In genomic region chr14:99777956-99778355, GRCh38 we compare ENCODE assay signal across 24 cellular contexts. TPM values are rescaled to one million over a fixed set of nuclear protein-coding genes. Genes with fewer than 3 reads are reported as not detected.
A peak's percentile ranks its signal among the peaks of the same experiment; 100 is the strongest.
DNase-seq lines count a peak whose midpoint lies in the region; ATAC-seq, FAIRE-seq and TF ChIP-seq lines count a peak whose summit lies in the region.
"Had no signal": no experiment of that assay in that cellular context is flagged by ENCODE, and none has a peak within 500 bp of the region (broad histone marks: within the 10 kb centered on the region; RNA-seq: fewer than 3 reads in every experiment).

No MANE protein-coding gene starts in this region.

- no peak overlapping the region for H3K9ac ChIP-seq in endothelial cell of umbilical vein (replicated peaks; ENCODE audit: extremely low read depth, insufficient read depth, low read length)
- H3K9ac ChIP-seq: GM23248 had no signal

- no peaks in the 10 kb centered on the region for H4K20me1 ChIP-seq in endothelial cell of umbilical vein (replicated peaks; ENCODE audit: control insufficient read depth, extremely low read depth, insufficient read depth, low read length)

- H3K27me3 Mint-ChIP-seq in activated CD8-positive, alpha-beta memory T cell treated with anti-CD3 and anti-CD28 coated beads, Interleukin-2, amount 10 ng/mL, durations not matched to agents 7 days and 5 days = peaks cover 46% of the 10 kb centered on the region
- H3K27me3 Mint-ChIP-seq in T-helper 17 cell = peaks cover 52% of the 10 kb centered on the region
- peaks cover 8% of the 10 kb centered on the region for H3K27me3 Mint-ChIP-seq in type B pancreatic cell

- H3K4me3 ChIP-seq in endothelial cell of umbilical vein (replicated peaks in 1 of 3; ENCODE audit: insufficient read depth in 1 of 3, low read depth in 1 of 3, low read length in 3 of 3) (no peak overlapping the region), sigmoid colon (no peak overlapping the region)
- H3K4me3 ChIP-seq: GM12878, GM23248 had no signal

- intact Hi-C loops in endothelial cell of umbilical vein (cut with micrococcal nuclease) (no loop called here), sigmoid colon (cut with DNase I) (no loop called here)

- dilution Hi-C loops in endothelial cell of umbilical vein (cut with MboI; ENCODE audit: extremely low pct_ligation_motif_present, low sequenced_read_pairs) = no loop called here

- DNase-seq in activated CD8-positive, alpha-beta memory T cell treated with anti-CD3 and anti-CD28 coated beads for 24 hours = peak; percentile 4
- no peak for DNase-seq in activated CD8-positive, alpha-beta memory T cell treated with anti-CD3 and anti-CD28 coated beads, Interleukin-2, amount 10 ng/mL, durations not matched to agents 7 days and 5 days
- DNase-seq in HCEC 1CT (peak; percentile 56), endothelial cell of umbilical vein (ENCODE audit: low read depth, low spot score) (no peak), sigmoid colon (no peak), T-helper 17 cell (no peak), type B pancreatic cell (ENCODE audit: extremely low spot score, unreplicated experiment) (no peak)
- no peak for DNase-seq in activated naive CD4-positive, alpha-beta T cell (lab: John Stamatoyannopoulos, UW)
- DNase-seq: ACHN; C1 segment of cervical spinal cord; Calu3; CD4-positive, alpha-beta memory T cell; COR-L47; DMS53; DMS79 treated with DMSO at 0.1 percent for 48 hours; GDM1; GM23248; H7 had no signal

- H3K9me1 ChIP-seq in endothelial cell of umbilical vein (replicated peaks; ENCODE audit: control insufficient read depth, extremely low read depth, insufficient read depth, low read length) = no peaks in the 10 kb centered on the region

- H3K9me3 ChIP-seq in endothelial cell of umbilical vein (replicated peaks; ENCODE audit: control insufficient read depth, insufficient read depth, low read length) (no peaks in the 10 kb centered on the region), sigmoid colon (no peaks in the 10 kb centered on the region), T-helper 17 cell (ENCODE audit: control insufficient read depth, low read length, poor library complexity, severe bottlenecking) (no peaks in the 10 kb centered on the region)

- FAIRE-seq in endothelial cell of umbilical vein (lab: Jason Lieb, UNC) = peak; percentile 18
- FAIRE-seq: A204.1, GM12878, GM19239, H1 had no signal

- no peaks in the 10 kb centered on the region for H3K36me3 Mint-ChIP-seq in activated CD8-positive, alpha-beta memory T cell treated with anti-CD3 and anti-CD28 coated beads, Interleukin-2, amount 10 ng/mL, durations not matched to agents 7 days and 5 days
- peaks cover 3% of the 10 kb centered on the region for H3K36me3 Mint-ChIP-seq in T-helper 17 cell (ENCODE audit: low read depth)
- H3K36me3 Mint-ChIP-seq in type B pancreatic cell = no peaks in the 10 kb centered on the region
- H3K36me3 Mint-ChIP-seq: CD4-positive, alpha-beta memory T cell had no signal

- CTCF ChIA-PET in activated CD8-positive, alpha-beta memory T cell treated with anti-CD3 and anti-CD28 coated beads, Interleukin-2, amount 10 ng/mL, durations not matched to agents 7 days and 5 days (lab: Charles Lee) = interaction anchor here (1.2 to 1.4 kb wide), 2 partner anchors 19 to 169 kb away, joined by 3 to 4 read pairs; no protein-coding TSS in a partner anchor
- CTCF ChIA-PET in endothelial cell of umbilical vein (lab: Charles Lee) = interaction anchor here (2.8 kb wide), 1 partner anchor 14 kb away, joined by 10 read pairs; no protein-coding TSS in a partner anchor

- no peak for TF ChIP-seq POLR2A in endothelial cell of umbilical vein (IDR thresholded peaks at IDR 0.05; ENCODE audit: low read depth, low read length)
- TF ChIP-seq POLR2A in sigmoid colon (IDR thresholded peaks at IDR 0.05) = no peak

- no peaks in the 10 kb centered on the region for H3K36me3 ChIP-seq in endothelial cell of umbilical vein (ENCODE audit: control insufficient read depth in 2 of 2, extremely low read depth in 1 of 2, insufficient read depth in 2 of 2, low read length in 2 of 2)
- H3K36me3 ChIP-seq in sigmoid colon = no peaks in the 10 kb centered on the region

- WGBS in sigmoid colon, 2 donors = 76 to 88% methylated on average over 2 of the region's 2 CpGs

- no peak overlapping the region for H3K4me3 Mint-ChIP-seq in activated CD8-positive, alpha-beta memory T cell treated with anti-CD3 and anti-CD28 coated beads, Interleukin-2, amount 10 ng/mL, durations not matched to agents 7 days and 5 days
- H3K4me3 Mint-ChIP-seq in T-helper 17 cell = no peak overlapping the region
- no peak overlapping the region for H3K4me3 Mint-ChIP-seq in type B pancreatic cell
- H3K4me3 Mint-ChIP-seq: CD4-positive, alpha-beta memory T cell had no signal

- no peak overlapping the region for H3K4me2 ChIP-seq in endothelial cell of umbilical vein (ENCODE audit: insufficient read depth, low read length)

- POLR2A ChIA-PET in endothelial cell of umbilical vein (lab: Charles Lee) = no interaction called here

- no peaks in the 10 kb centered on the region for H3K79me2 ChIP-seq in endothelial cell of umbilical vein (ENCODE audit: control insufficient read depth, insufficient read depth, low read length)

- H2AFZ ChIP-seq in endothelial cell of umbilical vein (ENCODE audit: low read depth, low read length) = no peak overlapping the region
- H2AFZ ChIP-seq: GM23248 had no signal

- TF ChIP-seq EP300 in sigmoid colon (IDR thresholded peaks at IDR 0.05) = no peak

- no peaks in the 10 kb centered on the region for H3K9me3 Mint-ChIP-seq in activated CD8-positive, alpha-beta memory T cell treated with anti-CD3 and anti-CD28 coated beads, Interleukin-2, amount 10 ng/mL, durations not matched to agents 7 days and 5 days (ENCODE audit: low read depth)
- H3K9me3 Mint-ChIP-seq in type B pancreatic cell = peaks cover 6% of the 10 kb centered on the region

- H3K4me1 Mint-ChIP-seq in activated CD8-positive, alpha-beta memory T cell treated with anti-CD3 and anti-CD28 coated beads, Interleukin-2, amount 10 ng/mL, durations not matched to agents 7 days and 5 days = no peaks in the 10 kb centered on the region
- H3K4me1 Mint-ChIP-seq in T-helper 17 cell (no peaks in the 10 kb centered on the region), type B pancreatic cell (ENCODE audit: unreplicated experiment) (peaks cover 29% of the 10 kb centered on the region)
- H3K4me1 Mint-ChIP-seq: CD4-positive, alpha-beta memory T cell had no signal

- H3K4me1 ChIP-seq in endothelial cell of umbilical vein (ENCODE audit: control insufficient read depth, extremely low read depth, insufficient read depth, low read length) = no peaks in the 10 kb centered on the region
- H3K4me1 ChIP-seq in sigmoid colon = peaks cover 0 to 31% (median 26%) of the 10 kb centered on the region in 4 donors

- no peaks in the 10 kb centered on the region for H3K27me3 ChIP-seq in endothelial cell of umbilical vein (ENCODE audit: control insufficient read depth in 2 of 2, insufficient read depth in 2 of 2, low read length in 2 of 2)
- no peaks in the 10 kb centered on the region for H3K27me3 ChIP-seq in sigmoid colon

- BruUV-seq in endothelial cell of umbilical vein (replicated peaks; lab: Mats Ljungman, UMichigan) = no TSS peak

- TF ChIP-seq CTCF in endothelial cell of umbilical vein (IDR thresholded peaks at IDR 0.05; ENCODE audit: extremely low read depth in 1 of 2, insufficient read depth in 1 of 2, low read depth in 1 of 2, low read length in 2 of 2) (no peak), sigmoid colon (IDR thresholded peaks at IDR 0.05) (no peak), type B pancreatic cell (conservative IDR thresholded peaks at IDR 0.05) (no peak)

- no peak for ATAC-seq in activated CD8-positive, alpha-beta memory T cell treated with anti-CD3 and anti-CD28 coated beads, Interleukin-2, amount 10 ng/mL, durations not matched to agents 7 days and 5 days
- ATAC-seq in T-helper 17 cell = no peak
- ATAC-seq: GM12878, HCT116 had no signal

- H3K27ac Mint-ChIP-seq in activated CD8-positive, alpha-beta memory T cell treated with anti-CD3 and anti-CD28 coated beads, Interleukin-2, amount 10 ng/mL, durations not matched to agents 7 days and 5 days = no peak overlapping the region
- H3K27ac Mint-ChIP-seq in T-helper 17 cell (no peak overlapping the region), type B pancreatic cell (no peak overlapping the region)
- H3K27ac Mint-ChIP-seq: CD4-positive, alpha-beta memory T cell had no signal

- no peak overlapping the region for H3K27ac ChIP-seq in endothelial cell of umbilical vein (ENCODE audit: insufficient read depth, low read depth, low read length)
- H3K27ac ChIP-seq in sigmoid colon = peak overlapping the region in 3 of 4 donors; percentile 19 to 88 (median 83)
- H3K27ac ChIP-seq: 22Rv1, GM23248 had no signal

TF ChIP-seq in endothelial cell of umbilical vein, 7 proteins besides CTCF, POLR2A, EP300 and RAD21 (continues in another document):
- TF ChIP-seq GATA2 (IDR thresholded peaks at IDR 0.05; ENCODE audit: insufficient read depth, insufficient read length, low read depth, low read length) = no peak
- no peak for TF ChIP-seq EZH2 (IDR thresholded peaks at IDR 0.05; ENCODE audit: borderline replicate concordance, low read depth, low read length, severe bottlenecking)
- TF ChIP-seq JUN (IDR thresholded peaks at IDR 0.05; ENCODE audit: borderline replicate concordance, insufficient read depth, insufficient read length, low read depth) = no peak
- TF ChIP-seq POLR2AphosphoS5 (IDR thresholded peaks at IDR 0.05; ENCODE audit: insufficient read depth, low read depth, low read length) = no peak
- no peak for TF ChIP-seq MYC (IDR thresholded peaks at IDR 0.05; ENCODE audit: low read depth, low read length)
- no peak for TF ChIP-seq FOS (IDR thresholded peaks at IDR 0.05; ENCODE audit: borderline replicate concordance, insufficient read depth, low read length)

RNA-seq across cellular contexts. Expression of gene EML1, which starts 15.3 kb away (rescaled TPM):
- total RNA-seq in activated CD8-positive, alpha-beta memory T cell treated with anti-CD3 and anti-CD28 coated beads, Interleukin-2, amount 10 ng/mL, durations not matched to agents 7 days and 5 days = not detected
- 33.0 and 47.8 TPM in 2 replicates for total RNA-seq in endothelial cell of umbilical vein
- 20.7 and 22.9 TPM in 2 replicates for polyA plus RNA-seq in endothelial cell of umbilical vein
- polyA plus RNA-seq in endothelial cell of umbilical vein (2011; cell fraction: cytosol; rRNA removed) = 20.7 and 26.3 TPM in 2 replicates
- 39.6 TPM in 2 replicates for polyA plus RNA-seq in endothelial cell of umbilical vein (2011; cell fraction: nucleus; rRNA removed)
- polyA plus RNA-seq in endothelial cell of umbilical vein (2012) = 27.4 and 29.7 TPM in 2 replicates
- polyA minus RNA-seq in endothelial cell of umbilical vein = 102 and 113 TPM in 2 replicates
- polyA minus RNA-seq in endothelial cell of umbilical vein (2011; cell fraction: cytosol; rRNA and poly(A)+ RNA removed) = 14.7 TPM
- polyA minus RNA-seq in endothelial cell of umbilical vein (2011; cell fraction: nucleus; rRNA and poly(A)+ RNA removed) = 64.9 and 76.5 TPM in 2 replicates
- 100 to 1,000 TPM in 3 of 4 donors, 10 to 100 TPM in 1; 91.5 to 148 (median 141) TPM for total RNA-seq in sigmoid colon
- 1 to 10 TPM; 3.9 to 7.8 (median 5.0) TPM for polyA plus RNA-seq in sigmoid colon
- under 1 TPM in 1 of 2 donors, not detected in 1; 0.27 TPM for total RNA-seq in T-helper 17 cell
- 45.7 and 73.8 TPM in 2 replicates for total RNA-seq in type B pancreatic cell (ENCODE audit: low replicate concordance)
- polyA plus RNA-seq: CD4-positive, alpha-beta memory T cell had no signal

Comparison
In these comparisons a context has a peak if more than half of its experiments do, and no peak if none do; other contexts are left out.
1. DNase-seq: peak in activated CD8-positive, alpha-beta memory T cell treated with anti-CD3 and anti-CD28 coated beads for 24 hours (single experiment) and HCEC 1CT (single experiment); none in activated CD8-positive, alpha-beta memory T cell treated with anti-CD3 and anti-CD28 coated beads, Interleukin-2, amount 10 ng/mL, durations not matched to agents 7 days and 5 days (single experiment), endothelial cell of umbilical vein (single experiment), sigmoid colon (single experiment), T-helper 17 cell (0 of 3), type B pancreatic cell (single experiment) and activated naive CD4-positive, alpha-beta T cell (0 of 4).
2. RNA of gene EML1, which starts 15.3 kb away (total RNA-seq): 91.5 to 148 TPM in sigmoid colon, 45.7 to 73.8 TPM in type B pancreatic cell and 33.0 to 47.8 TPM in endothelial cell of umbilical vein; 0.27 TPM in T-helper 17 cell and not detected in activated CD8-positive, alpha-beta memory T cell treated with anti-CD3 and anti-CD28 coated beads, Interleukin-2, amount 10 ng/mL, durations not matched to agents 7 days and 5 days; every median in the first group is over 10 times any median in the second.